Comparison of ENCODE assay signal across 9 cellular contexts in the genomic region with DNA sequence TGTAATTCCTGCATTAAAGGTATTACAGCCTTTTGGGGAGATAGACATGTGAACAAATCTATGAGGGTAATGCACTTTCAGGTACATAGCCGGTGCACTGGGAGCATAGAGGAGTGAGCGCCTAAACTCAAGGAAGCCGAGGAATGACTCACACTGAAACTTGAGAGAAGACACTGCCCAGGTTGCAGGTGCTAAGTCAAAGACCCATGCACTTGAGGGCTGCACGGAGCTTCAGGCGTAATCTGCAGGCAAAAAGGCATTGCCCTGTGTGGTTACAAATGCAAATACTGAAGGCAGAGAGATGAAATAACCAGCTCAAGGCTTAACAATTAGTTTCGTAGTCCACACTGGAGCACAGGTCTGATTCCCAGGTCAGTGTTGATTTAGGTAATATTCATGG. TPM values are rescaled to one million over a fixed set of nuclear protein-coding genes. Genes with fewer than 3 reads are reported as not detected.
DNase-seq lines count a peak whose midpoint lies in the region; ATAC-seq lines count a peak whose summit lies in the region.
"Had no signal": no experiment of that assay in that cellular context is flagged by ENCODE, and none has a peak within 500 bp of the region (broad histone marks: within the 10 kb centered on the region; RNA-seq: fewer than 3 reads in every experiment).

No MANE protein-coding gene starts in this region.

- H3K4me1 ChIP-seq in GM23248 (ENCODE audit: insufficient read depth): peaks cover 40% of the 10 kb centered on the region
- peaks cover 24% of the 10 kb centered on the region for H3K4me1 ChIP-seq in effector memory CD4-positive, alpha-beta T cell (ENCODE audit: control insufficient read depth, insufficient read depth, low read length, poor library complexity, severe bottlenecking)
- H3K4me1 ChIP-seq: gastroesophageal sphincter had no signal

- no peak overlapping the region for H3K27ac ChIP-seq in GM23248
- no peak overlapping the region for H3K27ac ChIP-seq in effector memory CD4-positive, alpha-beta T cell (ENCODE audit: insufficient read depth, low read length, poor library complexity, severe bottlenecking)
- H3K27ac ChIP-seq: gastroesophageal sphincter had no signal

- no peak overlapping the region for H3K4me2 ChIP-seq in GM23248 (ENCODE audit: unreplicated experiment)

- intact Hi-C loops in posterior cingulate gyrus (cut with DNase I): no loop called here

- no peaks in the 10 kb centered on the region for H3K9me3 ChIP-seq in GM23248 (ENCODE audit: low read depth)
- H3K9me3 ChIP-seq in effector memory CD4-positive, alpha-beta T cell (ENCODE audit: control insufficient read depth, low read length): no peaks in the 10 kb centered on the region
- H3K9me3 ChIP-seq: gastroesophageal sphincter had no signal

- no peak overlapping the region for H3K9ac ChIP-seq in GM23248

- WGBS in GM23248 (ENCODE audit: low coverage in 1 of 2, low lambda C conversion rate in 2 of 2, missing lambda C conversion rate in 2 of 2), 2 experiments: 84 to 86% methylated on average over 6 of the region's 6 CpGs

- no peak for DNase-seq in GM23248
- no peak for DNase-seq in effector memory CD4-positive, alpha-beta T cell
- no peak for DNase-seq in posterior cingulate gyrus
- DNase-seq: naive B cell had no signal

- in situ Hi-C loops in GM23248 (cut with MboI): no loop called here

- no peak overlapping the region for H3K4me3 ChIP-seq in GM23248
- H3K4me3 ChIP-seq in effector memory CD4-positive, alpha-beta T cell (ENCODE audit: insufficient read depth, low read depth, low read length, poor library complexity, severe bottlenecking): no peak overlapping the region
- H3K4me3 ChIP-seq: gastroesophageal sphincter had no signal

- H3K9me2 ChIP-seq in GM23248 (ENCODE audit: insufficient read depth): no peaks in the 10 kb centered on the region

- H3F3A ChIP-seq in GM23248 (ENCODE audit: insufficient read depth): peaks cover 10% of the 10 kb centered on the region

- no peaks in the 10 kb centered on the region for H3K79me2 ChIP-seq in GM23248 (ENCODE audit: insufficient read depth)

- H3K36me3 ChIP-seq in GM23248 (ENCODE audit: low read depth): no peaks in the 10 kb centered on the region
- H3K36me3 ChIP-seq in effector memory CD4-positive, alpha-beta T cell (ENCODE audit: control insufficient read depth, insufficient read depth, low read length): no peaks in the 10 kb centered on the region
- H3K36me3 ChIP-seq: gastroesophageal sphincter had no signal

- no peaks in the 10 kb centered on the region for H4K20me1 ChIP-seq in GM23248 (ENCODE audit: insufficient read depth)

- H3K27me3 ChIP-seq in GM23248 (replicated peaks; ENCODE audit: insufficient read depth): no peaks in the 10 kb centered on the region
- H3K27me3 ChIP-seq in effector memory CD4-positive, alpha-beta T cell (replicated peaks; ENCODE audit: control insufficient read depth, insufficient read depth, low read length, poor library complexity, severe bottlenecking): no peaks in the 10 kb centered on the region
- H3K27me3 ChIP-seq: gastroesophageal sphincter had no signal

- no peak overlapping the region for H2AFZ ChIP-seq in GM23248

- ATAC-seq in GM18868 (IDR thresholded peaks at IDR 0.05; ENCODE audit: unreplicated experiment): peak; percentile 96
- ATAC-seq in GM21447 (IDR thresholded peaks at IDR 0.05; ENCODE audit: unreplicated experiment): peak; percentile 96
- ATAC-seq in HG03139 (IDR thresholded peaks at IDR 0.05; ENCODE audit: unreplicated experiment): peak; percentile 70
- ATAC-seq in esophagus mucosa: peak; percentile 45
- ATAC-seq: gastroesophageal sphincter had no signal

RNA-seq across cellular contexts. Expression of a gene that starts 51.0 kb away (rescaled TPM):
- total RNA-seq in esophagus mucosa: 16.1 TPM
- 25.8 and 28.2 TPM in 2 replicates for total RNA-seq in GM23248 (2014; rRNA removed; shearing (Covaris generic))
- 21.8 and 24.2 TPM in 2 replicates for polyA plus RNA-seq in GM23248 (2016; fragmentation: Nextera tagmentation; extraction: Ambion mirVana)

Comparison
In these comparisons a context has a peak if more than half of its experiments do, and no peak if none do; other contexts are left out.
1. ATAC-seq: peak in every context shown above with its lines; median percentile 96 in GM18868; 96 in GM21447; 70 in HG03139; 45 in esophagus mucosa.